Comparison of ENCODE assay signal across 11 cellular contexts in genomic region chr5:151721087-151721646, GRCh38. TPM values are rescaled to one million over a fixed set of nuclear protein-coding genes. Genes with fewer than 3 reads are reported as not detected.
DNase-seq lines count a peak whose midpoint lies in the region; ATAC-seq and TF ChIP-seq lines count a peak whose summit lies in the region.
"Had no signal": no experiment of that assay in that cellular context is flagged by ENCODE, and none has a peak within 500 bp of the region (broad histone marks: within the 10 kb centered on the region; RNA-seq: fewer than 3 reads in every experiment).

No MANE protein-coding gene starts in this region.

- no peaks in the 10 kb centered on the region for H3K36me3 ChIP-seq in neutrophil
- H3K36me3 ChIP-seq: gastroesophageal sphincter had no signal

- no peaks in the 10 kb centered on the region for H3K27me3 ChIP-seq in neutrophil
- H3K27me3 ChIP-seq: gastroesophageal sphincter had no signal

- no peak for TF ChIP-seq POLR2A in NB4 (IDR thresholded peaks at IDR 0.05; ENCODE audit: extremely low read depth, insufficient read length)

- no peaks in the 10 kb centered on the region for H3K9me3 ChIP-seq in neutrophil
- H3K9me3 ChIP-seq: gastroesophageal sphincter had no signal

- TF ChIP-seq CTCF in NB4 (IDR thresholded peaks at IDR 0.05; ENCODE audit: low read depth, low read length) (no peak), neutrophil (IDR thresholded peaks at IDR 0.05) (no peak)

- no peak overlapping the region for H3K4me3 ChIP-seq in NB4 (ENCODE audit: low read depth, low read length)
- H3K4me3 ChIP-seq in neutrophil (ENCODE audit: low read depth in 1 of 2, low read length in 1 of 2) = no peak overlapping the region
- H3K4me3 ChIP-seq: gastroesophageal sphincter, skin epidermis had no signal

- peaks cover 35 to 36% of the 10 kb centered on the region in 2 experiments for H3K4me1 ChIP-seq in neutrophil (ENCODE audit: control insufficient read depth in 1 of 2, insufficient read depth in 1 of 2, low read depth in 1 of 2, low read length in 1 of 2)

- DNase-seq in activated CD4-positive, alpha-beta T cell treated with anti-CD3 and anti-CD28 coated beads for 48 hours = peak; percentile 17
- no peak for DNase-seq in activated CD4-positive, alpha-beta T cell treated with anti-CD3 and anti-CD28 coated beads for 4 hours
- peak; percentile 23 for DNase-seq in NB4 (ENCODE audit: low read depth)
- DNase-seq in NOMO-1 treated with dmso at 0.1 percent for 144 hours (lab: John Stamatoyannopoulos, UW; ENCODE audit: unreplicated experiment) = no peak
- DNase-seq in H4 (ENCODE audit: low spot score) = no peak
- DNase-seq in activated effector memory CD4-positive, alpha-beta T cell treated with anti-CD3 and anti-CD28 coated beads, Interleukin-2, amount 50 U/mL, for 16 hours = no peak
- DNase-seq: activated CD8-positive, alpha-beta memory T cell treated with anti-CD3 and anti-CD28 coated beads, Interleukin-2, amount 50 U/mL, for 4 hours had no signal

- H3K27ac ChIP-seq in neutrophil = peak overlapping the region; percentile 14
- H3K27ac ChIP-seq: gastroesophageal sphincter had no signal

- ATAC-seq in HG02642 (IDR thresholded peaks at IDR 0.05; ENCODE audit: poor library complexity, unreplicated experiment) = peak; percentile 89
- ATAC-seq: gastroesophageal sphincter had no signal

RNA-seq across cellular contexts. Expression of gene SPARC, which starts 34.5 kb away (rescaled TPM):
- total RNA-seq in H4 (2014; rRNA removed; shearing (Covaris generic)) = 319 and 472 TPM in 2 replicates

RNA-seq across cellular contexts. Expression of gene ATOX1, which starts 37.3 kb away (rescaled TPM):
- 85.3 and 121 TPM in 2 replicates for total RNA-seq in H4 (2014; rRNA removed; shearing (Covaris generic))

RNA-seq across cellular contexts. Expression of gene G3BP1, which starts 50.6 kb away (rescaled TPM):
- total RNA-seq in H4 (2014; rRNA removed; shearing (Covaris generic)) = 113 and 129 TPM in 2 replicates

Comparison
In these comparisons a context has a peak if more than half of its experiments do, and no peak if none do; other contexts are left out.
1. DNase-seq: peak in activated CD4-positive, alpha-beta T cell treated with anti-CD3 and anti-CD28 coated beads for 48 hours (single experiment) and NB4 (single experiment); none in activated CD4-positive, alpha-beta T cell treated with anti-CD3 and anti-CD28 coated beads for 4 hours (0 of 2), NOMO-1 treated with dmso at 0.1 percent for 144 hours (single experiment), H4 (single experiment) and activated effector memory CD4-positive, alpha-beta T cell treated with anti-CD3 and anti-CD28 coated beads, Interleukin-2, amount 50 U/mL, for 16 hours (single experiment).